ENCODE assay signal across 14 cellular contexts in the genomic region with DNA sequence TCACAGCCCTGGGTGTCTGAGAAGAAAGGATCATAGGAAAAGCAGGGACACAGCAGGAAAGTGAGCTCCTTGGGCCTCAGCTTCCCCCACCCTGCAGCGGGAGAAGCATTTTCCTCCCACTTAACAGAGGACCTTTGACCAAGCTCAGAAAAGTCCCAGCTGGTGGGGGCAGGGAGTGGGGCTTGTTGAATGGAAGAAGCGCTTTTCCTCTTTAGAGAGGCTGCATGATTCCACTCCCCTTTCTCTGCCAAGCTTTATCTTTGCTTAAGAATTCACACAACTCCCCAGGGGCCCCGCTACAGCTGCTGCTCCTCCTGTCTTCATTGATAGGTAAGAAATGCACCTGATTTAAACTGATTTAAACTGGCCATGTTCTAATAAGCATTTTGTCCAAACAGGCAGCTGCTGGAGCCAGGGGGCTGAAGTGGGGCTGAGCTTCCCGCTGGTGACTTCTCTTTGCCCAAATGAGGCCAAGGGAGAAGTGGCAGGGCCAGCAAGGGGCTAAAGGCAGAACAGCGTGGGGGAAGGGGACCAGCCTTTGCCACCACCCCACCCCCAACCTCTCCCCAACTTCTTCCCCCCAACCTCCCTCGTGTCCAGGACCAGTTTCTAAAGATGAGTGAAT. TPM values are rescaled to one million over a fixed set of nuclear protein-coding genes. Genes with fewer than 3 reads are reported as not detected.
DNase-seq lines count a peak whose midpoint lies in the region; ATAC-seq and TF ChIP-seq lines count a peak whose summit lies in the region.
"Had no signal": no experiment of that assay in that cellular context is flagged by ENCODE, and none has a peak within 500 bp of the region (broad histone marks: within the 10 kb centered on the region; RNA-seq: fewer than 3 reads in every experiment).

No MANE protein-coding gene starts in this region.

- H3K36me3 ChIP-seq in iPS-18a (ENCODE audit: control insufficient read depth, low read depth, low read length) (peaks cover 2% of the 10 kb centered on the region), smooth muscle cell (ENCODE audit: low read depth) (no peaks in the 10 kb centered on the region)
- H3K36me3 ChIP-seq: heart right ventricle had no signal

- DNase-seq in HuH-7 (ENCODE audit: low spot score) (peak; percentile 12), amniotic epithelial cell (ENCODE audit: low read depth) (peak; percentile 62), smooth muscle cell (lab: John Stamatoyannopoulos, UW; ENCODE audit: unreplicated experiment) (no peak), GM20000 (ENCODE audit: low spot score) (no peak), inferior parietal cortex (ENCODE audit: extremely low spot score) (no peak)
- DNase-seq: activated CD4-positive, alpha-beta T cell treated with anti-CD3 and anti-CD28 coated beads, Interleukin-2, amount 50 U/mL, for 4 hours; effector CD4-positive, alpha-beta T cell; heart right ventricle; NCI-H1092 treated with DMSO at 0.1 percent for 48 hours; stimulated activated CD8-positive, alpha-beta memory T cell treated with anti-CD3 and anti-CD28 coated beads, Interleukin-4, amount 100 ng/mL, for 48 hours; T-cell had no signal

- no peaks in the 10 kb centered on the region for H3K9me3 ChIP-seq in iPS-18a (ENCODE audit: control insufficient read depth, low read depth, low read length)
- no peaks in the 10 kb centered on the region for H3K9me3 ChIP-seq in smooth muscle cell (replicated peaks; ENCODE audit: low read depth)
- H3K9me3 ChIP-seq: heart right ventricle had no signal

- H3K27me3 ChIP-seq in iPS-18a (ENCODE audit: control insufficient read depth, insufficient read depth, low read length) (peaks cover 49% of the 10 kb centered on the region), smooth muscle cell (ENCODE audit: low read depth) (peaks cover 78% of the 10 kb centered on the region)

- no peaks in the 10 kb centered on the region for H3K79me2 ChIP-seq in smooth muscle cell (ENCODE audit: low read depth)

- H2AFZ ChIP-seq in smooth muscle cell (ENCODE audit: low read depth) = no peak overlapping the region

- H3K9ac ChIP-seq in iPS-18a (ENCODE audit: low read length) = peak overlapping the region; percentile 24
- no peak overlapping the region for H3K9ac ChIP-seq in smooth muscle cell (ENCODE audit: low read depth)

- peak overlapping the region; percentile 31 for H3K4me2 ChIP-seq in smooth muscle cell

- H3K4me1 ChIP-seq in iPS-18a (ENCODE audit: control insufficient read depth, low read depth, low read length) (peaks cover 60% of the 10 kb centered on the region), smooth muscle cell (ENCODE audit: low read depth) (peaks cover 43% of the 10 kb centered on the region)

- 14% methylated on average over 6 of the region's 6 CpGs for WGBS in smooth muscle cell (ENCODE audit: low lambda C conversion rate)

- peak overlapping the region; percentile 68 for H3K4me3 ChIP-seq in iPS-18a (ENCODE audit: low read length)
- H3K4me3 ChIP-seq in smooth muscle cell = no peak overlapping the region
- H3K4me3 ChIP-seq: heart right ventricle had no signal

- no peak for ATAC-seq in HG02763 (IDR thresholded peaks at IDR 0.05; ENCODE audit: unreplicated experiment)
- no peak for ATAC-seq in GM21723 (IDR thresholded peaks at IDR 0.05; ENCODE audit: unreplicated experiment)
- ATAC-seq: T-cell had no signal

- TF ChIP-seq CTCF in smooth muscle cell (IDR thresholded peaks at IDR 0.05; ENCODE audit: borderline replicate concordance, insufficient read depth, poor library complexity, severe bottlenecking) (no peak), GM20000 (IDR thresholded peaks at IDR 0.05; ENCODE audit: extremely low read depth, missing control alignments) (no peak)

- H3K27ac ChIP-seq in iPS-18a (ENCODE audit: low read length) (peak overlapping the region; percentile 68), smooth muscle cell (ENCODE audit: low read depth) (no peak overlapping the region)
- H3K27ac ChIP-seq: heart right ventricle had no signal

- H3F3A ChIP-seq in smooth muscle cell (ENCODE audit: low read depth) = no peaks in the 10 kb centered on the region

- H4K20me1 ChIP-seq in smooth muscle cell (ENCODE audit: low read depth) = no peaks in the 10 kb centered on the region

RNA-seq across cellular contexts. Expression of a gene that starts 1.7 kb away (rescaled TPM):
- total RNA-seq in smooth muscle cell = 1.5 and 4.3 TPM in 2 replicates
- polyA plus RNA-seq in smooth muscle cell = 3.3 and 4.3 TPM in 2 replicates

Comparison
In these comparisons a context has a peak if more than half of its experiments do, and no peak if none do; other contexts are left out.
1. DNase-seq: peak in HuH-7 (single experiment) and amniotic epithelial cell (single experiment); none in smooth muscle cell (single experiment), GM20000 (single experiment) and inferior parietal cortex (single experiment).